1 cellular context compared by ENCODE assay signal in genomic region chr11:77086521-77087472, GRCh38.
TF ChIP-seq lines count a peak whose summit lies in the region.

No MANE protein-coding gene starts in this region.

TF ChIP-seq in HepG2, 621 proteins besides CTCF, POLR2A, EP300 and RAD21 (continued from another document and continues in another):
- TF ChIP-seq ZNF281 (CRISPR knock-in tag; IDR thresholded peaks at IDR 0.05; ENCODE audit: borderline replicate concordance) = no peak
- TF ChIP-seq ZNF138 (CRISPR knock-in tag; IDR thresholded peaks at IDR 0.05; ENCODE audit: low read depth) = no peak
- TF ChIP-seq TP53 (CRISPR knock-in tag; conservative IDR thresholded peaks at IDR 0.05) = no peak
- no peak for TF ChIP-seq RAD51 (IDR thresholded peaks at IDR 0.05; ENCODE audit: borderline replicate concordance)
- no peak for TF ChIP-seq ZSCAN20 (CRISPR knock-in tag; IDR thresholded peaks at IDR 0.05; ENCODE audit: borderline replicate concordance)
- no peak for TF ChIP-seq ZNF30 (CRISPR knock-in tag; IDR thresholded peaks at IDR 0.05)
- TF ChIP-seq ZNF749 (CRISPR knock-in tag; IDR thresholded peaks at IDR 0.05; ENCODE audit: borderline replicate concordance) = no peak
- no peak for TF ChIP-seq ZNF484 (CRISPR knock-in tag; IDR thresholded peaks at IDR 0.05; ENCODE audit: borderline replicate concordance, low read depth)
- TF ChIP-seq HMG20A (CRISPR knock-in tag; IDR thresholded peaks at IDR 0.05; ENCODE audit: borderline replicate concordance) = no peak
- TF ChIP-seq MTERF4 (CRISPR knock-in tag; IDR thresholded peaks at IDR 0.05) = no peak
- TF ChIP-seq, protein P1, sequence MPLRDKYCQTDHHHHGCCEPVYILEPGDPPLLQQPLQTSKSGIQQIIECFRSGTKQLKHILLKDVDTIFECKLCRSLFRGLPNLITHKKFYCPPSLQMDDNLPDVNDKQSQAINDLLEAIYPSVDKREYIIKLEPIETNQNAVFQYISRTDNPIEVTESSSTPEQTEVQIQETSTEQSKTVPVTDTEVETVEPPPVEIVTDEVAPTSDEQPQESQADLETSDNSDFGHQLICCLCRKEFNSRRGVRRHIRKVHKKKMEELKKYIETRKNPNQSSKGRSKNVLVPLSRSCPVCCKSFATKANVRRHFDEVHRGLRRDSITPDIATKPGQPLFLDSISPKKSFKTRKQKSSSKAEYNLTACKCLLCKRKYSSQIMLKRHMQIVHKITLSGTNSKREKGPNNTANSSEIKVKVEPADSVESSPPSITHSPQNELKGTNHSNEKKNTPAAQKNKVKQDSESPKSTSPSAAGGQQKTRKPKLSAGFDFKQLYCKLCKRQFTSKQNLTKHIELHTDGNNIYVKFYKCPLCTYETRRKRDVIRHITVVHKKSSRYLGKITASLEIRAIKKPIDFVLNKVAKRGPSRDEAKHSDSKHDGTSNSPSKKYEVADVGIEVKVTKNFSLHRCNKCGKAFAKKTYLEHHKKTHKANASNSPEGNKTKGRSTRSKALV (CRISPR knock-in tag; IDR thresholded peaks at IDR 0.05) = no peak
- no peak for TF ChIP-seq ZFAT (CRISPR knock-in tag; conservative IDR thresholded peaks at IDR 0.05)
- TF ChIP-seq CBX1 (IDR thresholded peaks at IDR 0.05; ENCODE audit: low read depth) = no peak
- no peak for TF ChIP-seq IRF2 (CRISPR knock-in tag; IDR thresholded peaks at IDR 0.05)
- no peak for TF ChIP-seq LCORL (IDR thresholded peaks at IDR 0.05)
- peak; percentile 25; the same call in 1 of the 2 replicates for TF ChIP-seq LCORL (CRISPR knock-in tag; IDR thresholded peaks at IDR 0.05)
- no peak for TF ChIP-seq HOXA5 (CRISPR knock-in tag; IDR thresholded peaks at IDR 0.05)
- TF ChIP-seq ZNF225 (CRISPR knock-in tag; IDR thresholded peaks at IDR 0.05) = no peak
- no peak for TF ChIP-seq ZBTB40 (IDR thresholded peaks at IDR 0.05)
- no peak for TF ChIP-seq ZBTB40 (CRISPR knock-in tag; IDR thresholded peaks at IDR 0.05)
- TF ChIP-seq ZNF205 (CRISPR knock-in tag; IDR thresholded peaks at IDR 0.05) = no peak
- no peak for TF ChIP-seq ZNF615 (CRISPR knock-in tag; IDR thresholded peaks at IDR 0.05; ENCODE audit: borderline replicate concordance)
- no peak for TF ChIP-seq MEF2D (CRISPR knock-in tag; IDR thresholded peaks at IDR 0.05)
- TF ChIP-seq GRHL1 (CRISPR knock-in tag; conservative IDR thresholded peaks at IDR 0.05) = no peak
- TF ChIP-seq DPF2 (CRISPR knock-in tag; IDR thresholded peaks at IDR 0.05; ENCODE audit: borderline replicate concordance, low read depth) = no peak
- TF ChIP-seq PAWR (CRISPR knock-in tag; IDR thresholded peaks at IDR 0.05; ENCODE audit: borderline replicate concordance) = no peak
- TF ChIP-seq ATRX (CRISPR knock-in tag; IDR thresholded peaks at IDR 0.05; ENCODE audit: borderline replicate concordance) = no peak
- TF ChIP-seq SRSF1 (optimal IDR thresholded peaks at IDR 0.05; ENCODE audit: low read depth, low read length) = no peak
- TF ChIP-seq RXRB (CRISPR knock-in tag; IDR thresholded peaks at IDR 0.05; ENCODE audit: borderline replicate concordance) = peak; percentile 42; the same call in 1 of the 2 replicates
- no peak for TF ChIP-seq NFKBIZ (CRISPR knock-in tag; IDR thresholded peaks at IDR 0.05)
- TF ChIP-seq IKZF4 (CRISPR knock-in tag; IDR thresholded peaks at IDR 0.05; ENCODE audit: borderline replicate concordance, low read depth, not compliant biosample characterization) = no peak
- TF ChIP-seq NR2F2 (IDR thresholded peaks at IDR 0.05; ENCODE audit: borderline replicate concordance, low read depth) = no peak
- no peak for TF ChIP-seq CC2D1A (CRISPR knock-in tag; IDR thresholded peaks at IDR 0.05)
- no peak for TF ChIP-seq FOXP1 (IDR thresholded peaks at IDR 0.05)
- TF ChIP-seq FOXP1 (CRISPR knock-in tag; IDR thresholded peaks at IDR 0.05) = no peak
- no peak for TF ChIP-seq MZF1 (CRISPR knock-in tag; IDR thresholded peaks at IDR 0.05; ENCODE audit: borderline replicate concordance)
- TF ChIP-seq MAFG (CRISPR knock-in tag; IDR thresholded peaks at IDR 0.05) = no peak
- TF ChIP-seq HIC2 (CRISPR knock-in tag; IDR thresholded peaks at IDR 0.05; ENCODE audit: low read depth) = no peak; the same call in 1 of the 2 replicates
- no peak for TF ChIP-seq ZFP82 (CRISPR knock-in tag; IDR thresholded peaks at IDR 0.05; ENCODE audit: borderline replicate concordance)
- no peak for TF ChIP-seq SALL2 (CRISPR knock-in tag; IDR thresholded peaks at IDR 0.05)
- TF ChIP-seq NFKB2 (CRISPR knock-in tag; IDR thresholded peaks at IDR 0.05; ENCODE audit: borderline replicate concordance) = no peak
- no peak for TF ChIP-seq RFX1 (IDR thresholded peaks at IDR 0.05)
- no peak for TF ChIP-seq ZC3H4 (CRISPR knock-in tag; IDR thresholded peaks at IDR 0.05; ENCODE audit: borderline replicate concordance)
- no peak for TF ChIP-seq NFATC3 (CRISPR knock-in tag; IDR thresholded peaks at IDR 0.05)
- TF ChIP-seq BRD4 (CRISPR knock-in tag; IDR thresholded peaks at IDR 0.05) = peak; percentile 62; the same call in 1 of the 2 replicates
- TF ChIP-seq ZNF24 (IDR thresholded peaks at IDR 0.05) = no peak
- TF ChIP-seq GATAD2A (CRISPR knock-in tag; IDR thresholded peaks at IDR 0.05) = peak; percentile 68; the same call in 1 of the 2 replicates
- TF ChIP-seq SMAD3 (CRISPR knock-in tag; IDR thresholded peaks at IDR 0.05) = no peak
- TF ChIP-seq, protein P2, sequence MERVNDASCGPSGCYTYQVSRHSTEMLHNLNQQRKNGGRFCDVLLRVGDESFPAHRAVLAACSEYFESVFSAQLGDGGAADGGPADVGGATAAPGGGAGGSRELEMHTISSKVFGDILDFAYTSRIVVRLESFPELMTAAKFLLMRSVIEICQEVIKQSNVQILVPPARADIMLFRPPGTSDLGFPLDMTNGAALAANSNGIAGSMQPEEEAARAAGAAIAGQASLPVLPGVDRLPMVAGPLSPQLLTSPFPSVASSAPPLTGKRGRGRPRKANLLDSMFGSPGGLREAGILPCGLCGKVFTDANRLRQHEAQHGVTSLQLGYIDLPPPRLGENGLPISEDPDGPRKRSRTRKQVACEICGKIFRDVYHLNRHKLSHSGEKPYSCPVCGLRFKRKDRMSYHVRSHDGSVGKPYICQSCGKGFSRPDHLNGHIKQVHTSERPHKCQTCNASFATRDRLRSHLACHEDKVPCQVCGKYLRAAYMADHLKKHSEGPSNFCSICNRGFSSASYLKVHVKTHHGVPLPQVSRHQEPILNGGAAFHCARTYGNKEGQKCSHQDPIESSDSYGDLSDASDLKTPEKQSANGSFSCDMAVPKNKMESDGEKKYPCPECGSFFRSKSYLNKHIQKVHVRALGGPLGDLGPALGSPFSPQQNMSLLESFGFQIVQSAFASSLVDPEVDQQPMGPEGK (CRISPR knock-in tag; IDR thresholded peaks at IDR 0.05) = 0 out of 2 replicates have a peak, but pooled peaks have one; percentile 38
- TF ChIP-seq ZKSCAN8 (CRISPR knock-in tag; IDR thresholded peaks at IDR 0.05; ENCODE audit: borderline replicate concordance) = no peak
